In the genomic region with DNA sequence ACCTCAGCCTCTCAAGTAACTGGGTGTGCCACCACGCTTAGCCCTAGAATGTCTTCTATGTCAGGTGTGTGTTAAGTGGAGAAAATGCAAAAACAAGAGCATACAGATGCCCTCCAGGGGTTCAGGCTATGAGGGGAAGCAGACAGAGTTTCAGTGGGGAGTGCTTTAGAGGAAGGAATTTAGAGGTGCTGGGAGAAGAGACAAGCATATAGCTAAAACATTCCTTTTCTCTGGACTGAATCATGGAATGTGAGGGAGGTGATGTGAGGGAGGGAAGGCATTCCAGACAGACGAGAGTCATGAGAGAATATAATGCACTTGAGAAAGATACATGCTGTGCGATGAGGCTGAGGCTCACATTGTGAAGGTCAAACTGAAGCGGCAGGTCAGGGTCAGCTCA, we compare ENCODE assay signal across 2 cellular contexts.
TF ChIP-seq lines count a peak whose summit lies in the region.

No MANE protein-coding gene starts in this region.

TF ChIP-seq in GM23338, 12 proteins besides CTCF, POLR2A, EP300 and RAD21 (continues in another document):
- TF ChIP-seq, protein P1, sequence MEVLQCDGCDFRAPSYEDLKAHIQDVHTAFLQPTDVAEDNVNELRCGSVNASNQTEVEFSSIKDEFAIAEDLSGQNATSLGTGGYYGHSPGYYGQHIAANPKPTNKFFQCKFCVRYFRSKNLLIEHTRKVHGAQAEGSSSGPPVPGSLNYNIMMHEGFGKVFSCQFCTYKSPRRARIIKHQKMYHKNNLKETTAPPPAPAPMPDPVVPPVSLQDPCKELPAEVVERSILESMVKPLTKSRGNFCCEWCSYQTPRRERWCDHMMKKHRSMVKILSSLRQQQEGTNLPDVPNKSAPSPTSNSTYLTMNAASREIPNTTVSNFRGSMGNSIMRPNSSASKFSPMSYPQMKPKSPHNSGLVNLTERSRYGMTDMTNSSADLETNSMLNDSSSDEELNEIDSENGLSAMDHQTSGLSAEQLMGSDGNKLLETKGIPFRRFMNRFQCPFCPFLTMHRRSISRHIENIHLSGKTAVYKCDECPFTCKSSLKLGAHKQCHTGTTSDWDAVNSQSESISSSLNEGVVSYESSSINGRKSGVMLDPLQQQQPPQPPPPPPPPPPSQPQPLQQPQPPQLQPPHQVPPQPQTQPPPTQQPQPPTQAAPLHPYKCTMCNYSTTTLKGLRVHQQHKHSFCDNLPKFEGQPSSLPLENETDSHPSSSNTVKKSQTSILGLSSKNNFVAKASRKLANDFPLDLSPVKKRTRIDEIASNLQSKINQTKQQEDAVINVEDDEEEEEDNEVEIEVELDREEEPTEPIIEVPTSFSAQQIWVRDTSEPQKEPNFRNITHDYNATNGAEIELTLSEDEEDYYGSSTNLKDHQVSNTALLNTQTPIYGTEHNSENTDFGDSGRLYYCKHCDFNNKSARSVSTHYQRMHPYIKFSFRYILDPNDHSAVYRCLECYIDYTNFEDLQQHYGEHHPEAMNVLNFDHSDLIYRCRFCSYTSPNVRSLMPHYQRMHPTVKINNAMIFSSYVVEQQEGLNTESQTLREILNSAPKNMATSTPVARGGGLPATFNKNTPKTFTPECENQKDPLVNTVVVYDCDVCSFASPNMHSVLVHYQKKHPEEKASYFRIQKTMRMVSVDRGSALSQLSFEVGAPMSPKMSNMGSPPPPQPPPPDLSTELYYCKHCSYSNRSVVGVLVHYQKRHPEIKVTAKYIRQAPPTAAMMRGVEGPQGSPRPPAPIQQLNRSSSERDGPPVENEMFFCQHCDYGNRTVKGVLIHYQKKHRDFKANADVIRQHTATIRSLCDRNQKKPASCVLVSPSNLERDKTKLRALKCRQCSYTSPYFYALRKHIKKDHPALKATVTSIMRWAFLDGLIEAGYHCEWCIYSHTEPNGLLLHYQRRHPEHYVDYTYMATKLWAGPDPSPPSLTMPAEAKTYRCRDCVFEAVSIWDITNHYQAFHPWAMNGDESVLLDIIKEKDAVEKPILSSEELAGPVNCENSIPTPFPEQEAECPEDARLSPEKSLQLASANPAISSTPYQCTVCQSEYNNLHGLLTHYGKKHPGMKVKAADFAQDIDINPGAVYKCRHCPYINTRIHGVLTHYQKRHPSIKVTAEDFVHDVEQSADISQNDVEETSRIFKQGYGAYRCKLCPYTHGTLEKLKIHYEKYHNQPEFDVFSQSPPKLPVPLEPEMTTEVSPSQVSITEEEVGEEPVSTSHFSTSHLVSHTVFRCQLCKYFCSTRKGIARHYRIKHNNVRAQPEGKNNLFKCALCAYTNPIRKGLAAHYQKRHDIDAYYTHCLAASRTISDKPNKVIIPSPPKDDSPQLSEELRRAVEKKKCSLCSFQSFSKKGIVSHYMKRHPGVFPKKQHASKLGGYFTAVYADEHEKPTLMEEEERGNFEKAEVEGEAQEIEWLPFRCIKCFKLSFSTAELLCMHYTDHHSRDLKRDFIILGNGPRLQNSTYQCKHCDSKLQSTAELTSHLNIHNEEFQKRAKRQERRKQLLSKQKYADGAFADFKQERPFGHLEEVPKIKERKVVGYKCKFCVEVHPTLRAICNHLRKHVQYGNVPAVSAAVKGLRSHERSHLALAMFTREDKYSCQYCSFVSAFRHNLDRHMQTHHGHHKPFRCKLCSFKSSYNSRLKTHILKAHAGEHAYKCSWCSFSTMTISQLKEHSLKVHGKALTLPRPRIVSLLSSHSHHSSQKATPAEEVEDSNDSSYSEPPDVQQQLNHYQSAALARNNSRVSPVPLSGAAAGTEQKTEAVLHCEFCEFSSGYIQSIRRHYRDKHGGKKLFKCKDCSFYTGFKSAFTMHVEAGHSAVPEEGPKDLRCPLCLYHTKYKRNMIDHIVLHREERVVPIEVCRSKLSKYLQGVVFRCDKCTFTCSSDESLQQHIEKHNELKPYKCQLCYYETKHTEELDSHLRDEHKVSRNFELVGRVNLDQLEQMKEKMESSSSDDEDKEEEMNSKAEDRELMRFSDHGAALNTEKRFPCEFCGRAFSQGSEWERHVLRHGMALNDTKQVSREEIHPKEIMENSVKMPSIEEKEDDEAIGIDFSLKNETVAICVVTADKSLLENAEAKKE (CRISPR knock-in tag; IDR thresholded peaks at IDR 0.05) = no peak
- TF ChIP-seq EZH2 (IDR thresholded peaks at IDR 0.05; ENCODE audit: low read depth, unreplicated experiment) (no peak), POLR2AphosphoS5 (IDR thresholded peaks at IDR 0.05; ENCODE audit: low read depth) (no peak), JUNB (IDR thresholded peaks at IDR 0.05; ENCODE audit: unreplicated experiment) (no peak), CREB1 (CRISPR knock-in tag; IDR thresholded peaks at IDR 0.05; ENCODE audit: low read depth) (no peak), ZNF114 (CRISPR knock-in tag; IDR thresholded peaks at IDR 0.05) (no peak), EZH2phosphoT487 (IDR thresholded peaks at IDR 0.05; ENCODE audit: unreplicated experiment) (no peak), STAT1 (IDR thresholded peaks at IDR 0.05; ENCODE audit: unreplicated experiment) (no peak)
- TF ChIP-seq, protein P2, sequence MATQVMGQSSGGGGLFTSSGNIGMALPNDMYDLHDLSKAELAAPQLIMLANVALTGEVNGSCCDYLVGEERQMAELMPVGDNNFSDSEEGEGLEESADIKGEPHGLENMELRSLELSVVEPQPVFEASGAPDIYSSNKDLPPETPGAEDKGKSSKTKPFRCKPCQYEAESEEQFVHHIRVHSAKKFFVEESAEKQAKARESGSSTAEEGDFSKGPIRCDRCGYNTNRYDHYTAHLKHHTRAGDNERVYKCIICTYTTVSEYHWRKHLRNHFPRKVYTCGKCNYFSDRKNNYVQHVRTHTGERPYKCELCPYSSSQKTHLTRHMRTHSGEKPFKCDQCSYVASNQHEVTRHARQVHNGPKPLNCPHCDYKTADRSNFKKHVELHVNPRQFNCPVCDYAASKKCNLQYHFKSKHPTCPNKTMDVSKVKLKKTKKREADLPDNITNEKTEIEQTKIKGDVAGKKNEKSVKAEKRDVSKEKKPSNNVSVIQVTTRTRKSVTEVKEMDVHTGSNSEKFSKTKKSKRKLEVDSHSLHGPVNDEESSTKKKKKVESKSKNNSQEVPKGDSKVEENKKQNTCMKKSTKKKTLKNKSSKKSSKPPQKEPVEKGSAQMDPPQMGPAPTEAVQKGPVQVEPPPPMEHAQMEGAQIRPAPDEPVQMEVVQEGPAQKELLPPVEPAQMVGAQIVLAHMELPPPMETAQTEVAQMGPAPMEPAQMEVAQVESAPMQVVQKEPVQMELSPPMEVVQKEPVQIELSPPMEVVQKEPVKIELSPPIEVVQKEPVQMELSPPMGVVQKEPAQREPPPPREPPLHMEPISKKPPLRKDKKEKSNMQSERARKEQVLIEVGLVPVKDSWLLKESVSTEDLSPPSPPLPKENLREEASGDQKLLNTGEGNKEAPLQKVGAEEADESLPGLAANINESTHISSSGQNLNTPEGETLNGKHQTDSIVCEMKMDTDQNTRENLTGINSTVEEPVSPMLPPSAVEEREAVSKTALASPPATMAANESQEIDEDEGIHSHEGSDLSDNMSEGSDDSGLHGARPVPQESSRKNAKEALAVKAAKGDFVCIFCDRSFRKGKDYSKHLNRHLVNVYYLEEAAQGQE (IDR thresholded peaks at IDR 0.05; ENCODE audit: unreplicated experiment) = no peak
- TF ChIP-seq, protein P3, sequence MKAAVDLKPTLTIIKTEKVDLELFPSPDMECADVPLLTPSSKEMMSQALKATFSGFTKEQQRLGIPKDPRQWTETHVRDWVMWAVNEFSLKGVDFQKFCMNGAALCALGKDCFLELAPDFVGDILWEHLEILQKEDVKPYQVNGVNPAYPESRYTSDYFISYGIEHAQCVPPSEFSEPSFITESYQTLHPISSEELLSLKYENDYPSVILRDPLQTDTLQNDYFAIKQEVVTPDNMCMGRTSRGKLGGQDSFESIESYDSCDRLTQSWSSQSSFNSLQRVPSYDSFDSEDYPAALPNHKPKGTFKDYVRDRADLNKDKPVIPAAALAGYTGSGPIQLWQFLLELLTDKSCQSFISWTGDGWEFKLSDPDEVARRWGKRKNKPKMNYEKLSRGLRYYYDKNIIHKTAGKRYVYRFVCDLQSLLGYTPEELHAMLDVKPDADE (IDR thresholded peaks at IDR 0.05) = no peak

TF ChIP-seq in WTC11, 78 proteins besides CTCF, POLR2A, EP300 and RAD21:
- TF ChIP-seq, protein P4, sequence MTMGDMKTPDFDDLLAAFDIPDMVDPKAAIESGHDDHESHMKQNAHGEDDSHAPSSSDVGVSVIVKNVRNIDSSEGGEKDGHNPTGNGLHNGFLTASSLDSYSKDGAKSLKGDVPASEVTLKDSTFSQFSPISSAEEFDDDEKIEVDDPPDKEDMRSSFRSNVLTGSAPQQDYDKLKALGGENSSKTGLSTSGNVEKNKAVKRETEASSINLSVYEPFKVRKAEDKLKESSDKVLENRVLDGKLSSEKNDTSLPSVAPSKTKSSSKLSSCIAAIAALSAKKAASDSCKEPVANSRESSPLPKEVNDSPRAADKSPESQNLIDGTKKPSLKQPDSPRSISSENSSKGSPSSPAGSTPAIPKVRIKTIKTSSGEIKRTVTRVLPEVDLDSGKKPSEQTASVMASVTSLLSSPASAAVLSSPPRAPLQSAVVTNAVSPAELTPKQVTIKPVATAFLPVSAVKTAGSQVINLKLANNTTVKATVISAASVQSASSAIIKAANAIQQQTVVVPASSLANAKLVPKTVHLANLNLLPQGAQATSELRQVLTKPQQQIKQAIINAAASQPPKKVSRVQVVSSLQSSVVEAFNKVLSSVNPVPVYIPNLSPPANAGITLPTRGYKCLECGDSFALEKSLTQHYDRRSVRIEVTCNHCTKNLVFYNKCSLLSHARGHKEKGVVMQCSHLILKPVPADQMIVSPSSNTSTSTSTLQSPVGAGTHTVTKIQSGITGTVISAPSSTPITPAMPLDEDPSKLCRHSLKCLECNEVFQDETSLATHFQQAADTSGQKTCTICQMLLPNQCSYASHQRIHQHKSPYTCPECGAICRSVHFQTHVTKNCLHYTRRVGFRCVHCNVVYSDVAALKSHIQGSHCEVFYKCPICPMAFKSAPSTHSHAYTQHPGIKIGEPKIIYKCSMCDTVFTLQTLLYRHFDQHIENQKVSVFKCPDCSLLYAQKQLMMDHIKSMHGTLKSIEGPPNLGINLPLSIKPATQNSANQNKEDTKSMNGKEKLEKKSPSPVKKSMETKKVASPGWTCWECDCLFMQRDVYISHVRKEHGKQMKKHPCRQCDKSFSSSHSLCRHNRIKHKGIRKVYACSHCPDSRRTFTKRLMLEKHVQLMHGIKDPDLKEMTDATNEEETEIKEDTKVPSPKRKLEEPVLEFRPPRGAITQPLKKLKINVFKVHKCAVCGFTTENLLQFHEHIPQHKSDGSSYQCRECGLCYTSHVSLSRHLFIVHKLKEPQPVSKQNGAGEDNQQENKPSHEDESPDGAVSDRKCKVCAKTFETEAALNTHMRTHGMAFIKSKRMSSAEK (CRISPR knock-in tag; IDR thresholded peaks at IDR 0.05; ENCODE audit: borderline replicate concordance) = no peak
- TF ChIP-seq, protein P5, sequence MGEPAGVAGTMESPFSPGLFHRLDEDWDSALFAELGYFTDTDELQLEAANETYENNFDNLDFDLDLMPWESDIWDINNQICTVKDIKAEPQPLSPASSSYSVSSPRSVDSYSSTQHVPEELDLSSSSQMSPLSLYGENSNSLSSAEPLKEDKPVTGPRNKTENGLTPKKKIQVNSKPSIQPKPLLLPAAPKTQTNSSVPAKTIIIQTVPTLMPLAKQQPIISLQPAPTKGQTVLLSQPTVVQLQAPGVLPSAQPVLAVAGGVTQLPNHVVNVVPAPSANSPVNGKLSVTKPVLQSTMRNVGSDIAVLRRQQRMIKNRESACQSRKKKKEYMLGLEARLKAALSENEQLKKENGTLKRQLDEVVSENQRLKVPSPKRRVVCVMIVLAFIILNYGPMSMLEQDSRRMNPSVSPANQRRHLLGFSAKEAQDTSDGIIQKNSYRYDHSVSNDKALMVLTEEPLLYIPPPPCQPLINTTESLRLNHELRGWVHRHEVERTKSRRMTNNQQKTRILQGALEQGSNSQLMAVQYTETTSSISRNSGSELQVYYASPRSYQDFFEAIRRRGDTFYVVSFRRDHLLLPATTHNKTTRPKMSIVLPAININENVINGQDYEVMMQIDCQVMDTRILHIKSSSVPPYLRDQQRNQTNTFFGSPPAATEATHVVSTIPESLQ (CRISPR knock-in tag; IDR thresholded peaks at IDR 0.05) = no peak
- TF ChIP-seq OVOL2 (CRISPR knock-in tag; IDR thresholded peaks at IDR 0.05; ENCODE audit: borderline replicate concordance) = no peak
- no peak for TF ChIP-seq NR3C1 (CRISPR knock-in tag; conservative IDR thresholded peaks at IDR 0.05; ENCODE audit: low read depth)
- TF ChIP-seq FOXK1 (CRISPR knock-in tag; IDR thresholded peaks at IDR 0.05) = no peak
- TF ChIP-seq, protein P6, sequence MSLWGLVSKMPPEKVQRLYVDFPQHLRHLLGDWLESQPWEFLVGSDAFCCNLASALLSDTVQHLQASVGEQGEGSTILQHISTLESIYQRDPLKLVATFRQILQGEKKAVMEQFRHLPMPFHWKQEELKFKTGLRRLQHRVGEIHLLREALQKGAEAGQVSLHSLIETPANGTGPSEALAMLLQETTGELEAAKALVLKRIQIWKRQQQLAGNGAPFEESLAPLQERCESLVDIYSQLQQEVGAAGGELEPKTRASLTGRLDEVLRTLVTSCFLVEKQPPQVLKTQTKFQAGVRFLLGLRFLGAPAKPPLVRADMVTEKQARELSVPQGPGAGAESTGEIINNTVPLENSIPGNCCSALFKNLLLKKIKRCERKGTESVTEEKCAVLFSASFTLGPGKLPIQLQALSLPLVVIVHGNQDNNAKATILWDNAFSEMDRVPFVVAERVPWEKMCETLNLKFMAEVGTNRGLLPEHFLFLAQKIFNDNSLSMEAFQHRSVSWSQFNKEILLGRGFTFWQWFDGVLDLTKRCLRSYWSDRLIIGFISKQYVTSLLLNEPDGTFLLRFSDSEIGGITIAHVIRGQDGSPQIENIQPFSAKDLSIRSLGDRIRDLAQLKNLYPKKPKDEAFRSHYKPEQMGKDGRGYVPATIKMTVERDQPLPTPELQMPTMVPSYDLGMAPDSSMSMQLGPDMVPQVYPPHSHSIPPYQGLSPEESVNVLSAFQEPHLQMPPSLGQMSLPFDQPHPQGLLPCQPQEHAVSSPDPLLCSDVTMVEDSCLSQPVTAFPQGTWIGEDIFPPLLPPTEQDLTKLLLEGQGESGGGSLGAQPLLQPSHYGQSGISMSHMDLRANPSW (CRISPR knock-in tag; conservative IDR thresholded peaks at IDR 0.05; ENCODE audit: low read depth) = no peak
- no peak for TF ChIP-seq ZNF138 (CRISPR knock-in tag; conservative IDR thresholded peaks at IDR 0.05)
- no peak for TF ChIP-seq FOXP1 (CRISPR knock-in tag; IDR thresholded peaks at IDR 0.05; ENCODE audit: borderline replicate concordance)
- no peak for TF ChIP-seq ZNF416 (CRISPR knock-in tag; IDR thresholded peaks at IDR 0.05)
- TF ChIP-seq, protein P7, sequence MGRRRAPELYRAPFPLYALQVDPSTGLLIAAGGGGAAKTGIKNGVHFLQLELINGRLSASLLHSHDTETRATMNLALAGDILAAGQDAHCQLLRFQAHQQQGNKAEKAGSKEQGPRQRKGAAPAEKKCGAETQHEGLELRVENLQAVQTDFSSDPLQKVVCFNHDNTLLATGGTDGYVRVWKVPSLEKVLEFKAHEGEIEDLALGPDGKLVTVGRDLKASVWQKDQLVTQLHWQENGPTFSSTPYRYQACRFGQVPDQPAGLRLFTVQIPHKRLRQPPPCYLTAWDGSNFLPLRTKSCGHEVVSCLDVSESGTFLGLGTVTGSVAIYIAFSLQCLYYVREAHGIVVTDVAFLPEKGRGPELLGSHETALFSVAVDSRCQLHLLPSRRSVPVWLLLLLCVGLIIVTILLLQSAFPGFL (CRISPR knock-in tag; IDR thresholded peaks at IDR 0.05; ENCODE audit: borderline replicate concordance) = no peak
- TF ChIP-seq ESRRA (CRISPR knock-in tag; IDR thresholded peaks at IDR 0.05; ENCODE audit: borderline replicate concordance) = no peak
- TF ChIP-seq RELA (CRISPR knock-in tag; IDR thresholded peaks at IDR 0.05; ENCODE audit: borderline replicate concordance) = no peak
- TF ChIP-seq, protein P8, sequence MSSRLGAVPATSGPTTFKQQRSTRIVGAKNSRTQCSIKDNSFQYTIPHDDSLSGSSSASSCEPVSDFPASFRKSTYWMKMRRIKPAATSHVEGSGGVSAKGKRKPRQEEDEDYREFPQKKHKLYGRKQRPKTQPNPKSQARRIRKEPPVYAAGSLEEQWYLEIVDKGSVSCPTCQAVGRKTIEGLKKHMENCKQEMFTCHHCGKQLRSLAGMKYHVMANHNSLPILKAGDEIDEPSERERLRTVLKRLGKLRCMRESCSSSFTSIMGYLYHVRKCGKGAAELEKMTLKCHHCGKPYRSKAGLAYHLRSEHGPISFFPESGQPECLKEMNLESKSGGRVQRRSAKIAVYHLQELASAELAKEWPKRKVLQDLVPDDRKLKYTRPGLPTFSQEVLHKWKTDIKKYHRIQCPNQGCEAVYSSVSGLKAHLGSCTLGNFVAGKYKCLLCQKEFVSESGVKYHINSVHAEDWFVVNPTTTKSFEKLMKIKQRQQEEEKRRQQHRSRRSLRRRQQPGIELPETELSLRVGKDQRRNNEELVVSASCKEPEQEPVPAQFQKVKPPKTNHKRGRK (CRISPR knock-in tag; IDR thresholded peaks at IDR 0.05; ENCODE audit: borderline replicate concordance) = no peak
TF ChIP-seq in WTC11: peak in this region for 0.
